In the genomic region with DNA sequence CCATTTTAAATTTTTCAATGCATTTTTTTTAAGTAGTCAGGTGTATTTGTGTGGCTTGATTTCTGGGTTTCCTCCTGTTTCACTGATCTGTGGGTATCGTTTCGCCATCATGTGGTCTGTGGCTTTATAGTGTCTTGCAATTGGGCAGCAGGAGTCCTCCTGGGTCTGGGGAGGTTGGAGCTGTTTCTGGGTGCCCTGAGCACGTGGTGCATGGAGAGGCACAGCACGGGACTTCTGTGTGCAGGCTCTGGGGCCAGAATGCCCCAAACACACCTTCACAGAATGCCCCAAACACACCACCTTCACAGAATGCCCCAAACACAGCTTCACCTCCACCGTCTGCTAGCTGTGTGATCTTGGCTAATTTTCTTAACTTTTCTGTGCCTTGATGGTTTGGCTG, we compare ENCODE assay signal across 21 cellular contexts.
DNase-seq lines count a peak whose midpoint lies in the region; ATAC-seq, FAIRE-seq and TF ChIP-seq lines count a peak whose summit lies in the region.
"Had no signal": no experiment of that assay in that cellular context is flagged by ENCODE, and none has a peak within 500 bp of the region (broad histone marks: within the 10 kb centered on the region; RNA-seq: fewer than 3 reads in every experiment).

No MANE protein-coding gene starts in this region.

- no peaks in the 10 kb centered on the region for H3K79me2 ChIP-seq in HepG2 (ENCODE audit: insufficient read depth, low read length)

- POLR2A ChIA-PET in HepG2 (lab: Yijun Ruan, JAX): no interaction called here

- TF ChIP-seq POLR2A in right lobe of liver (IDR thresholded peaks at IDR 0.05): no peak
- no peak for TF ChIP-seq POLR2A in HepG2 (IDR thresholded peaks at IDR 0.05; ENCODE audit: insufficient read depth in 1 of 2, low read depth in 2 of 2, low read length in 2 of 2)

- no peak overlapping the region for H3K27ac ChIP-seq in right lobe of liver
- H3K27ac ChIP-seq in HepG2 (ENCODE audit: extremely low read length, insufficient read depth, low read length): no peak overlapping the region
- no peak overlapping the region for H3K27ac ChIP-seq in RWPE2 (ENCODE audit: poor library complexity, severe bottlenecking)
- H3K27ac ChIP-seq: brain microvascular endothelial cell, colonic mucosa, stomach, WERI-Rb-1 had no signal

- H3K36me3 Mint-ChIP-seq in natural killer cell: no peaks in the 10 kb centered on the region
- H3K36me3 Mint-ChIP-seq: CD4-positive, alpha-beta memory T cell had no signal

- TF ChIP-seq EP300 in HepG2 (IDR thresholded peaks at IDR 0.05; ENCODE audit: low read depth in 2 of 2, low read length in 2 of 2) (no peak), HepG2 (CRISPR knock-in tag; IDR thresholded peaks at IDR 0.05; ENCODE audit: borderline replicate concordance) (no peak)

- no peak for FAIRE-seq in HepG2 (lab: Jason Lieb, UNC)
- FAIRE-seq: K562 had no signal

- in situ Hi-C loops in HepG2 (cut with HindIII; ENCODE audit: extremely low pct_ligation_motif_present, low pct_unique_long_range_greater_than_20kb): no loop called here

- no peaks in the 10 kb centered on the region for H3K27me3 Mint-ChIP-seq in natural killer cell (ENCODE audit: low read depth in 2 of 2)

- H3K4me3 Mint-ChIP-seq in natural killer cell: peak overlapping the region; percentile 8
- H3K4me3 Mint-ChIP-seq: CD4-positive, alpha-beta memory T cell had no signal

- intact Hi-C loops in right lobe of liver (cut with DNase I) (no loop called here), HepG2 (cut with micrococcal nuclease; ENCODE audit: unreplicated experiment) (no loop called here), natural killer cell (cut with micrococcal nuclease) (no loop called here)

- ATAC-seq in right lobe of liver (no peak), HepG2 (no peak), RWPE2 (ENCODE audit: low read depth) (no peak), natural killer cell (peak in 1 of 3 donors; percentile 37), GM21529 (IDR thresholded peaks at IDR 0.05; ENCODE audit: unreplicated experiment) (no peak), HG03565 (IDR thresholded peaks at IDR 0.05; ENCODE audit: unreplicated experiment) (no peak)
- ATAC-seq: K562, Panc1 had no signal

- no peaks in the 10 kb centered on the region for H3K4me1 ChIP-seq in right lobe of liver
- no peaks in the 10 kb centered on the region for H3K4me1 ChIP-seq in HepG2 (ENCODE audit: insufficient read depth, low read length)
- H3K4me1 ChIP-seq in RWPE2 (ENCODE audit: insufficient read depth, poor library complexity, severe bottlenecking): no peaks in the 10 kb centered on the region
- H3K4me1 ChIP-seq: colonic mucosa, stomach had no signal

- H3K27ac Mint-ChIP-seq in natural killer cell: peak overlapping the region in 1 of 2 donors; percentile 36

- H3K36me3 ChIP-seq in right lobe of liver: no peaks in the 10 kb centered on the region
- no peaks in the 10 kb centered on the region for H3K36me3 ChIP-seq in HepG2 (replicated peaks in 1 of 2; ENCODE audit: control insufficient read depth in 1 of 2, insufficient read depth in 2 of 2, low read length in 2 of 2)
- H3K36me3 ChIP-seq in RWPE2 (ENCODE audit: low read depth): no peaks in the 10 kb centered on the region
- H3K36me3 ChIP-seq: brain microvascular endothelial cell, colonic mucosa, stomach, WERI-Rb-1 had no signal

- H3K27me3 ChIP-seq in right lobe of liver (no peaks in the 10 kb centered on the region), HepG2 (ENCODE audit: control insufficient read depth in 1 of 2, insufficient read depth in 2 of 2, low read length in 2 of 2) (peaks cover 3 to 68% of the 10 kb centered on the region in 2 experiments; a peak in 3 of 5 replicates), RWPE2 (ENCODE audit: insufficient read depth, poor library complexity, severe bottlenecking) (peaks cover 4% of the 10 kb centered on the region)
- H3K27me3 ChIP-seq: brain microvascular endothelial cell, colonic mucosa had no signal

- H3K4me3 ChIP-seq in right lobe of liver (no peak overlapping the region), HepG2 (replicated peaks in 1 of 3; ENCODE audit: insufficient read depth in 1 of 3, low read depth in 2 of 3, low read length in 3 of 3) (no peak overlapping the region), RWPE2 (ENCODE audit: severe bottlenecking) (no peak overlapping the region)
- H3K4me3 ChIP-seq: colonic mucosa, K562, stomach had no signal

- H3K9me3 Mint-ChIP-seq in natural killer cell: no peaks in the 10 kb centered on the region

- no peak overlapping the region for H2AFZ ChIP-seq in HepG2 (ENCODE audit: low read length)

- H4K20me1 ChIP-seq in HepG2 (ENCODE audit: insufficient read depth, low read length): no peaks in the 10 kb centered on the region

- H3K9me3 ChIP-seq in right lobe of liver (no peaks in the 10 kb centered on the region), HepG2 (ENCODE audit: low read length) (no peaks in the 10 kb centered on the region), RWPE2 (ENCODE audit: severe bottlenecking) (no peaks in the 10 kb centered on the region)
- H3K9me3 ChIP-seq: colonic mucosa had no signal

- WGBS in right lobe of liver (ENCODE audit: insufficient coverage, low coverage, low lambda C conversion rate, missing lambda C conversion rate): 33% methylated on average over 3 of the region's 5 CpGs
- 10% methylated on average over 4 of the region's 5 CpGs for WGBS in HepG2 (ENCODE audit: low lambda C conversion rate)

- TF ChIP-seq CTCF in right lobe of liver (IDR thresholded peaks at IDR 0.05): no peak
- no peak for TF ChIP-seq CTCF in HepG2 (CRISPR knock-in tag; IDR thresholded peaks at IDR 0.05)
- TF ChIP-seq CTCF in RWPE2 (IDR thresholded peaks at IDR 0.05; ENCODE audit: poor library complexity, severe bottlenecking): no peak
- no peak for TF ChIP-seq CTCF in natural killer cell (IDR thresholded peaks at IDR 0.05)

- no peak for TF ChIP-seq RAD21 in HepG2 (CRISPR knock-in tag; IDR thresholded peaks at IDR 0.05)

- CTCF ChIA-PET in HepG2 (lab: Yijun Ruan, JAX; ENCODE audit: low intra/inter-chr PET ratio, low total read pairs): no interaction called here

- peak in 2 of 3 donors; percentile 3 to 18 for DNase-seq in right lobe of liver
- no peak for DNase-seq in HepG2 (ENCODE audit: low spot score)
- peak; percentile 9 for DNase-seq in RWPE2 (ENCODE audit: low spot score)
- DNase-seq in natural killer cell: no peak
- no peak for DNase-seq in iPS-NIHi7 (ENCODE audit: extremely low spot score)
- DNase-seq: brain microvascular endothelial cell; CD4-positive, alpha-beta memory T cell; colonic mucosa; HCEC 1CT; MM.1S; NCI-H187; NCI-H2227 treated with DMSO at 0.1 percent for 48 hours; NCI-H748 treated with DMSO at 0.1 percent for 48 hours; nucleus accumbens; stomach; trophoblast cell; WERI-Rb-1 had no signal

- H3K4me2 ChIP-seq in HepG2 (ENCODE audit: low read depth, low read length): no peak overlapping the region

- BruUV-seq in HepG2 (replicated peaks; lab: Mats Ljungman, UMichigan): no TSS peak

- no peak overlapping the region for H3K9ac ChIP-seq in HepG2 (ENCODE audit: insufficient read depth, low read depth, low read length)

- peaks cover 19 to 20% of the 10 kb centered on the region in 2 donors for H3K4me1 Mint-ChIP-seq in natural killer cell

TF ChIP-seq in HepG2, 621 proteins besides CTCF, POLR2A, EP300 and RAD21 (continues in another document):
- no peak for TF ChIP-seq ZBTB1 (CRISPR knock-in tag; IDR thresholded peaks at IDR 0.05; ENCODE audit: borderline replicate concordance)

Comparison
In these comparisons a context has a peak if more than half of its experiments do, and no peak if none do; other contexts are left out.
1. DNase-seq: peak in right lobe of liver (2 of 3) and RWPE2 (single experiment); none in HepG2 (single experiment), natural killer cell (single experiment) and iPS-NIHi7 (single experiment).